8 cellular contexts compared by ENCODE assay signal in genomic region chr12:92928431-92928961, GRCh38. TPM values are rescaled to one million over a fixed set of nuclear protein-coding genes. Genes with fewer than 3 reads are reported as not detected.
DNase-seq lines count a peak whose midpoint lies in the region; ATAC-seq and TF ChIP-seq lines count a peak whose summit lies in the region.

No MANE protein-coding gene starts in this region.

- peak; percentile 19 for DNase-seq in AG10803 (ENCODE audit: low read depth)
- DNase-seq in KBM-7, result peak; percentile 37
- DNase-seq in activated CD4-positive, alpha-beta memory T cell treated with anti-CD3 and anti-CD28 coated beads, Interleukin-2, amount 10 ng/mL, durations not matched to agents 7 days and 5 days, result peak; percentile 49
- peak; percentile 23 to 47 for DNase-seq in stimulated activated CD8-positive, alpha-beta memory T cell treated with anti-CD3 and anti-CD28 coated beads, Interleukin-4, amount 100 ng/mL, for 4 hours (ENCODE audit: low read depth in 2 of 2, low spot score in 1 of 2)

- peak overlapping the region; percentile 78 for H3K27ac Mint-ChIP-seq in activated CD4-positive, alpha-beta memory T cell treated with anti-CD3 and anti-CD28 coated beads, Interleukin-2, amount 10 ng/mL, durations not matched to agents 7 days and 5 days

- H3K36me3 Mint-ChIP-seq in activated CD4-positive, alpha-beta memory T cell treated with anti-CD3 and anti-CD28 coated beads, Interleukin-2, amount 10 ng/mL, durations not matched to agents 7 days and 5 days (ENCODE audit: low read depth), result no peaks in the 10 kb centered on the region

- POLR2A ChIA-PET in activated CD4-positive, alpha-beta memory T cell treated with anti-CD3 and anti-CD28 coated beads, Interleukin-2, amount 10 ng/mL, durations not matched to agents 7 days and 5 days (lab: Charles Lee), result interaction anchor here (0.7 to 5.7 kb wide), 11 partner anchors 12 to 1174 kb away, joined by 3 to 46 read pairs (median 4); partner anchors contain the start of gene BTG1

- H3K9me3 Mint-ChIP-seq in activated CD4-positive, alpha-beta memory T cell treated with anti-CD3 and anti-CD28 coated beads, Interleukin-2, amount 10 ng/mL, durations not matched to agents 7 days and 5 days, result no peaks in the 10 kb centered on the region

- H3K4me3 ChIP-seq in AG10803 (ENCODE audit: low read length), result peak overlapping the region; percentile 79
- H3K4me3 ChIP-seq in endocrine pancreas (ENCODE audit: control insufficient read depth, insufficient read depth, low read length), result peak overlapping the region; percentile 79
- H3K4me3 ChIP-seq in mucosa of stomach (ENCODE audit: low read length), result peak overlapping the region; percentile 63

- peak overlapping the region; percentile 80 for H3K4me3 Mint-ChIP-seq in activated CD4-positive, alpha-beta memory T cell treated with anti-CD3 and anti-CD28 coated beads, Interleukin-2, amount 10 ng/mL, durations not matched to agents 7 days and 5 days

- H3K36me3 ChIP-seq in endocrine pancreas (ENCODE audit: control insufficient read depth, insufficient read depth, low read length), result no peaks in the 10 kb centered on the region
- no peaks in the 10 kb centered on the region for H3K36me3 ChIP-seq in mucosa of stomach (ENCODE audit: control insufficient read depth, insufficient read depth, low read length)

- peaks cover 10% of the 10 kb centered on the region for H3K4me1 ChIP-seq in endocrine pancreas (ENCODE audit: control insufficient read depth, insufficient read depth, low read length)
- H3K4me1 ChIP-seq in mucosa of stomach (ENCODE audit: control insufficient read depth, insufficient read depth, low read length), result peaks cover 18% of the 10 kb centered on the region

- CTCF ChIA-PET in activated CD4-positive, alpha-beta memory T cell treated with anti-CD3 and anti-CD28 coated beads, Interleukin-2, amount 10 ng/mL, durations not matched to agents 7 days and 5 days (lab: Charles Lee), result interaction anchor here (0.7 to 3.2 kb wide), 3 partner anchors 59 to 492 kb away, joined by 3 to 11 read pairs (median 6); no protein-coding TSS in a partner anchor

- ATAC-seq in GM21360 (IDR thresholded peaks at IDR 0.05; ENCODE audit: unreplicated experiment), result peak; percentile 7
- no peak for ATAC-seq in HG03378 (IDR thresholded peaks at IDR 0.05; ENCODE audit: unreplicated experiment)

- H3K27me3 ChIP-seq in endocrine pancreas (ENCODE audit: control insufficient read depth, insufficient read depth, low read length) (no peaks in the 10 kb centered on the region), mucosa of stomach (ENCODE audit: control insufficient read depth, insufficient read depth, low read length) (no peaks in the 10 kb centered on the region)

- in situ Hi-C loops in KBM-7 (cut with MboI; ENCODE audit: low pct_unique_long_range_greater_than_20kb, low sequenced_read_pairs), result no loop called here

- peak overlapping the region; percentile 85 for H3K9ac ChIP-seq in endocrine pancreas (ENCODE audit: control insufficient read depth, insufficient read depth, low read length)
- H3K9ac ChIP-seq in mucosa of stomach (ENCODE audit: low read length), result peak overlapping the region; percentile 94

- H3K4me1 Mint-ChIP-seq in activated CD4-positive, alpha-beta memory T cell treated with anti-CD3 and anti-CD28 coated beads, Interleukin-2, amount 10 ng/mL, durations not matched to agents 7 days and 5 days, result peaks cover 28% of the 10 kb centered on the region

- H3K27me3 Mint-ChIP-seq in activated CD4-positive, alpha-beta memory T cell treated with anti-CD3 and anti-CD28 coated beads, Interleukin-2, amount 10 ng/mL, durations not matched to agents 7 days and 5 days, result peaks cover 16% of the 10 kb centered on the region

- no peaks in the 10 kb centered on the region for H3K9me3 ChIP-seq in endocrine pancreas (ENCODE audit: control insufficient read depth, low read length)
- H3K9me3 ChIP-seq in mucosa of stomach (ENCODE audit: control insufficient read depth, low read length), result no peaks in the 10 kb centered on the region

- TF ChIP-seq CTCF in AG10803 (conservative IDR thresholded peaks at IDR 0.05; ENCODE audit: low read length), result no peak

RNA-seq across cellular contexts. Expression of gene EEA1, which starts 0.6 kb away (rescaled TPM):
- total RNA-seq in activated CD4-positive, alpha-beta memory T cell treated with anti-CD3 and anti-CD28 coated beads, Interleukin-2, amount 10 ng/mL, durations not matched to agents 7 days and 5 days, result 10 to 100 TPM; 12.6 to 16.1 TPM
